ENCODE assay signal across 8 cellular contexts in the genomic region with DNA sequence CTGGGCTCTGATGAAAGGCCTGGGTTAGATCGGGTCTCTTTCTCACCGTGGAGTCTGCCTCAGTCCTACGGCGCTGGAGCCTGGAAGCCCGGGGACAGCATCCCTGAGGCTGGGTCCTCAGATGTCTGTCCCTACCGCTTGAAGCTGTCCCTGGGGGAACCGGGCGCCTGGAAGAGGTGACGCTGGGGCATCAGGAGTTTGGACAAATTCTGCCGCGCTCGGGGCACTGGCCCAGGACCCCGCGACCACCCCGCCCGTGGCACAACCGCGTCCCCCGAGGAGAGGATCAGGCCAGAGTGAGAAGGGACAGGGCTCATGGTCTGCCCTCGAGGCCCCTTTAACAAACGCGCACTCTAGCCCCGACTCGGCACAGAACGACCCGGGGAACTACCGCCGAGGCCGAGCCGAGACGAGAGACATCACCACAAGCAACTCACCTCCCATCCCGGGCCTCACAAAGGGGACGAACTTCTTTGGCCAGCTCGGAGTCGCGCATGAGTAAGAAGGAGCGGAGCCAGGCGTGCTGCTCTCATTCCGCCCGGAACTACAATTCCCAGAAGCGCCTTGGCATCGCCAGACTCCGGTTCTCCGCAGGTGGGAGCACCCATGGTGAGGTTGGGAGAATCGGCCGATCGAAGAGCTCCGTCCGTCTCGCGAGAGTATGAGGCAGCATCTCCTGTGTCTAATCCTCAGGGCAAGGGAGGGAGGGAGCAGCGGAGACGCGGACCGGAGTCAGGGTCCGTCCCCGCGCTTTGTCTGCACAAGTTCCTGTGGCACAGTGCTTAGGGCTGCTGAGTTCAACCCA. TPM values are rescaled to one million over a fixed set of nuclear protein-coding genes. Genes with fewer than 3 reads are reported as not detected.
DNase-seq lines count a peak whose midpoint lies in the region; ATAC-seq and TF ChIP-seq lines count a peak whose summit lies in the region.
"Not testable (repeated sequence)": the region's sequence is repeated elsewhere in the genome, so short reads cannot be mapped to it uniquely, and the experiment has no call there.

Gene FOXO3B (minus strand): TSS at position 548 of the 805 bp plus-strand sequence. CDS start 663 bp downstream, outside the sequence.

- peaks cover 25% of the 10 kb centered on the region for H3K9me3 ChIP-seq in BLaER1
- not testable (repeated sequence) for H3K9me3 ChIP-seq in duodenal mucosa (ENCODE audit: control insufficient read depth in 1 of 2, low read length in 2 of 2); left lung

- peak within 1 kb of the TSS; percentile 48 for H3K4me2 ChIP-seq in BLaER1

- not testable (repeated sequence) for H3K36me3 Mint-ChIP-seq in activated CD4-positive, alpha-beta memory T cell treated with anti-CD3 and anti-CD28 coated beads for 36 hours

- H3K27ac Mint-ChIP-seq in activated CD4-positive, alpha-beta memory T cell treated with anti-CD3 and anti-CD28 coated beads for 36 hours = peak within 1 kb of the TSS; percentile 18

- H3K9me3 Mint-ChIP-seq in activated CD4-positive, alpha-beta memory T cell treated with anti-CD3 and anti-CD28 coated beads for 36 hours = not testable (repeated sequence)

- intact Hi-C loops in activated CD4-positive, alpha-beta memory T cell treated with anti-CD3 and anti-CD28 coated beads for 36 hours (cut with micrococcal nuclease); left lung (cut with DNase I): not testable (repeated sequence)

- DNase-seq in NCI-H748 (lab: John Stamatoyannopoulos, UW; ENCODE audit: unreplicated experiment) (peak; percentile 82), left lung (peak; percentile 91 to 92)
- DNase-seq in activated CD4-positive, alpha-beta memory T cell treated with anti-CD3 and anti-CD28 coated beads for 36 hours = peak; percentile 89
- peak; percentile 45 to 57 for DNase-seq in stimulated activated CD4-positive, alpha-beta T cell treated with anti-CD3 and anti-CD28 coated beads, Interleukin-1b, Interleukin-23, amount 100 ng/mL, for 4 hours (ENCODE audit: low read depth in 2 of 2)

- peak within 1 kb of the TSS; percentile 68 for H3K4me3 ChIP-seq in BLaER1
- peak within 1 kb of the TSS; percentile 52 to 60 for H3K4me3 ChIP-seq in duodenal mucosa (ENCODE audit: low read depth in 1 of 2, low read length in 2 of 2)
- H3K4me3 ChIP-seq in left lung = peak within 1 kb of the TSS; percentile 27 to 47

- H3K27me3 ChIP-seq in BLaER1; duodenal mucosa (ENCODE audit: control insufficient read depth in 1 of 2, insufficient read depth in 2 of 2, low read length in 2 of 2); left lung: not testable (repeated sequence)

- H3K27ac ChIP-seq in BLaER1 = peak within 1 kb of the TSS; percentile 72
- not testable (repeated sequence) for H3K27ac ChIP-seq in duodenal mucosa (ENCODE audit: low read depth, low read length); left lung

- not testable (repeated sequence) for H4K20me1 ChIP-seq in BLaER1

- H3K4me3 Mint-ChIP-seq in activated CD4-positive, alpha-beta memory T cell treated with anti-CD3 and anti-CD28 coated beads for 36 hours = peak within 1 kb of the TSS; percentile 74

- H3K4me1 ChIP-seq in BLaER1; duodenal mucosa (ENCODE audit: control insufficient read depth in 1 of 2, insufficient read depth in 2 of 2, low read length in 2 of 2); left lung: not testable (repeated sequence)

- H3K4me1 Mint-ChIP-seq in activated CD4-positive, alpha-beta memory T cell treated with anti-CD3 and anti-CD28 coated beads for 36 hours (ENCODE audit: low read depth) = not testable (repeated sequence)

- peak within 1 kb of the TSS; percentile 80 for H3K9ac ChIP-seq in BLaER1
- not testable (repeated sequence) for H3K9ac ChIP-seq in duodenal mucosa (ENCODE audit: low read depth in 1 of 2, low read length in 2 of 2)

- H3K27me3 Mint-ChIP-seq in activated CD4-positive, alpha-beta memory T cell treated with anti-CD3 and anti-CD28 coated beads for 36 hours = not testable (repeated sequence)

- CTCF ChIA-PET in activated CD4-positive, alpha-beta memory T cell treated with anti-CD3 and anti-CD28 coated beads for 36 hours (lab: Charles Lee) = not testable (repeated sequence)

- POLR2A ChIA-PET in activated CD4-positive, alpha-beta memory T cell treated with anti-CD3 and anti-CD28 coated beads for 36 hours (lab: Charles Lee) = not testable (repeated sequence)

- peaks cover 20% of the 10 kb centered on the region for H3K36me3 ChIP-seq in BLaER1
- not testable (repeated sequence) for H3K36me3 ChIP-seq in duodenal mucosa (ENCODE audit: control insufficient read depth in 1 of 2, insufficient read depth in 2 of 2, low read length in 2 of 2); left lung

- not testable (repeated sequence) for TF ChIP-seq CTCF in left lung (IDR thresholded peaks at IDR 0.05)

- ATAC-seq in GM19397 (IDR thresholded peaks at IDR 0.05; ENCODE audit: unreplicated experiment) (peak; percentile 69), HG03460 (IDR thresholded peaks at IDR 0.05; ENCODE audit: unreplicated experiment) (peak; percentile 91), left lung (peak; percentile 98)

RNA-seq across cellular contexts. Expression of gene FOXO3B, which starts in this region (rescaled TPM):
- total RNA-seq in activated CD4-positive, alpha-beta memory T cell treated with anti-CD3 and anti-CD28 coated beads for 36 hours = 1 to 10 TPM; 2.0 to 2.5 TPM
- total RNA-seq in left lung = 1 to 10 TPM; 2.2 to 2.6 TPM
